Comparison of ENCODE assay signal across 13 cellular contexts in the genomic region with DNA sequence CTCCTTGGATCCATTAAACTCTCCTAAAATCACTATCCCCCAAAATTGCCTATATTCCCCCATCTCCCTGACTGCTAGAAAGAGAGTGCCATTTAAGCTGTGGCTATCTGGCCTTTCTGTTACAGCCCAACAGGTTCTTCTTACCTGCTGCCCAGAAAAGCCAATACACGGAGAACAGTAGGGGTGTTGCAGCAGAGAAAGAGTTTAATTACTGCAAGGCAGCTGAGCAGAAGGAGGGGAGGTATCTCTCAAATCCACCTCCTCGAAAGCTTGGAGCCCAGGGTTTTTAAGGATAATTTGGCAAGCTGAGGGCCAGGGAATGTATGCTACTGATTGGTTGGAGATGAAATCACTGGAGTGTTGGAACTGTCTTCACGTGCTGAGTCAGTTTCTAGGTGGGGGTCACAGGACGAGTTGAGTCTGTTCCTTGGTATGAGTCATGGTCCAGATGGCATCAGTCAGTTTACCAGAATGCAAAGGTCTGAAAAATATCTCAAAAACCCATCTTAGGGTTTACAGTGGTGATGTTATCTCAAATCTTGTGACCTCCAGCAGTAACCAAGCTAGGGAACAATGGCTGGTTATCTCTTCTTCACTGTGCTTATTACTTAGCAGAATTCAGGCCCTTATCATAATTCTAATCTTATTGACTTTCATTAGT.
A peak's percentile ranks its signal among the peaks of the same experiment; 100 is the strongest.
DNase-seq lines count a peak whose midpoint lies in the region; ATAC-seq, FAIRE-seq and TF ChIP-seq lines count a peak whose summit lies in the region.
"Had no signal": no experiment of that assay in that cellular context is flagged by ENCODE, and none has a peak within 500 bp of the region (broad histone marks: within the 10 kb centered on the region; RNA-seq: fewer than 3 reads in every experiment).

No MANE protein-coding gene starts in this region.

- peak; percentile 19 for ATAC-seq in GM21576 (IDR thresholded peaks at IDR 0.05; ENCODE audit: unreplicated experiment)
- ATAC-seq in activated CD8-positive, alpha-beta memory T cell treated with anti-CD3 and anti-CD28 coated beads, Interleukin-2, amount 10 ng/mL, durations not matched to agents 7 days and 5 days = no peak
- ATAC-seq in T-cell (replicated peaks in 1 of 4) = no peak
- ATAC-seq in GM19351 (IDR thresholded peaks at IDR 0.05; ENCODE audit: unreplicated experiment) = no peak
- ATAC-seq: pancreas had no signal

- CTCF ChIA-PET in activated CD8-positive, alpha-beta memory T cell treated with anti-CD3 and anti-CD28 coated beads, Interleukin-2, amount 10 ng/mL, durations not matched to agents 7 days and 5 days (lab: Charles Lee) = no interaction called here
- CTCF ChIA-PET in T-cell (lab: Charles Lee) = no interaction called here

- no peak for FAIRE-seq in frontal cortex (lab: Jason Lieb, UNC)
- FAIRE-seq: pancreas had no signal

- H3K4me1 Mint-ChIP-seq in activated CD8-positive, alpha-beta memory T cell treated with anti-CD3 and anti-CD28 coated beads, Interleukin-2, amount 10 ng/mL, durations not matched to agents 7 days and 5 days = peaks cover 9% of the 10 kb centered on the region
- H3K4me1 Mint-ChIP-seq in T-cell = no peaks in the 10 kb centered on the region

- H3K27ac Mint-ChIP-seq in activated CD8-positive, alpha-beta memory T cell treated with anti-CD3 and anti-CD28 coated beads, Interleukin-2, amount 10 ng/mL, durations not matched to agents 7 days and 5 days = no peak overlapping the region
- no peak overlapping the region for H3K27ac Mint-ChIP-seq in T-cell
- H3K27ac Mint-ChIP-seq: memory B cell; stimulated activated memory B cell treated with anti-CD40 and anti-IgM and Interleukin-4, amounts not matched to agents 10 μg/mL and 1 μg/mL and 100 μg/mL, for 72 hours had no signal

- no peak for TF ChIP-seq CTCF in fibroblast of mammary gland (conservative IDR thresholded peaks at IDR 0.05; ENCODE audit: control insufficient read depth, insufficient read depth, low read depth, low read length)

- DNase-seq in DMS 273 (lab: John Stamatoyannopoulos, UW; ENCODE audit: unreplicated experiment) (peak; percentile 97), RKO (ENCODE audit: low spot score) (peak; percentile 34), fibroblast of mammary gland (ENCODE audit: low read depth) (peak; percentile 96), frontal cortex (ENCODE audit: low spot score in 2 of 2) (no peak), T-cell (no peak)
- DNase-seq in activated CD8-positive, alpha-beta memory T cell treated with anti-CD3 and anti-CD28 coated beads, Interleukin-2, amount 10 ng/mL, durations not matched to agents 7 days and 5 days = no peak
- DNase-seq: Karpas-422, NCI-H226, pancreas had no signal

- peaks cover 25% of the 10 kb centered on the region for H3K36me3 Mint-ChIP-seq in activated CD8-positive, alpha-beta memory T cell treated with anti-CD3 and anti-CD28 coated beads, Interleukin-2, amount 10 ng/mL, durations not matched to agents 7 days and 5 days
- peaks cover 49% of the 10 kb centered on the region for H3K36me3 Mint-ChIP-seq in T-cell

- no peak overlapping the region for H3K4me3 Mint-ChIP-seq in activated CD8-positive, alpha-beta memory T cell treated with anti-CD3 and anti-CD28 coated beads, Interleukin-2, amount 10 ng/mL, durations not matched to agents 7 days and 5 days
- H3K4me3 Mint-ChIP-seq in T-cell = no peak overlapping the region
- H3K4me3 Mint-ChIP-seq: memory B cell; stimulated activated memory B cell treated with anti-CD40 and anti-IgM and Interleukin-4, amounts not matched to agents 10 μg/mL and 1 μg/mL and 100 μg/mL, for 72 hours had no signal

- H3K27me3 Mint-ChIP-seq in activated CD8-positive, alpha-beta memory T cell treated with anti-CD3 and anti-CD28 coated beads, Interleukin-2, amount 10 ng/mL, durations not matched to agents 7 days and 5 days = no peaks in the 10 kb centered on the region
- H3K27me3 Mint-ChIP-seq in T-cell = no peaks in the 10 kb centered on the region
- H3K27me3 Mint-ChIP-seq: memory B cell; stimulated activated memory B cell treated with anti-CD40 and anti-IgM and Interleukin-4, amounts not matched to agents 10 μg/mL and 1 μg/mL and 100 μg/mL, for 72 hours had no signal

- H3K9me3 Mint-ChIP-seq in activated CD8-positive, alpha-beta memory T cell treated with anti-CD3 and anti-CD28 coated beads, Interleukin-2, amount 10 ng/mL, durations not matched to agents 7 days and 5 days (ENCODE audit: low read depth) = peaks cover 11% of the 10 kb centered on the region
- peaks cover 0 to 15% (median under 1%) of the 10 kb centered on the region in 3 donors for H3K9me3 Mint-ChIP-seq in T-cell
- H3K9me3 Mint-ChIP-seq: stimulated activated memory B cell treated with anti-CD40 and anti-IgM and Interleukin-4, amounts not matched to agents 10 μg/mL and 1 μg/mL and 100 μg/mL, for 72 hours had no signal

- H3K4me3 ChIP-seq in fibroblast of mammary gland (ENCODE audit: control insufficient read depth, low read depth, low read length) = peak overlapping the region; percentile 5
- H3K4me3 ChIP-seq: pancreas had no signal

- POLR2A ChIA-PET in T-cell (lab: Charles Lee) = no interaction called here

Comparison
In these comparisons a context has a peak if more than half of its experiments do, and no peak if none do; other contexts are left out.
1. DNase-seq: peak in DMS 273 (single experiment), RKO (single experiment) and fibroblast of mammary gland (single experiment); none in activated CD8-positive, alpha-beta memory T cell treated with anti-CD3 and anti-CD28 coated beads, Interleukin-2, amount 10 ng/mL, durations not matched to agents 7 days and 5 days (single experiment), frontal cortex (0 of 2) and T-cell (0 of 34).